In genomic region chr3:71504250-71505036, GRCh38 we compare ENCODE assay signal across 11 cellular contexts.
A peak's percentile ranks its signal among the peaks of the same experiment; 100 is the strongest.
DNase-seq lines count a peak whose midpoint lies in the region; ATAC-seq and TF ChIP-seq lines count a peak whose summit lies in the region.
"Had no signal": no experiment of that assay in that cellular context is flagged by ENCODE, and none has a peak within 500 bp of the region (broad histone marks: within the 10 kb centered on the region; RNA-seq: fewer than 3 reads in every experiment).

No MANE protein-coding gene starts in this region.

- no peak overlapping the region for H3K4me3 Mint-ChIP-seq in activated T-cell treated with anti-CD3 and anti-CD28 coated beads, Interleukin-2, amount 50 U/mL, for 24 hours

- H3K9me2 ChIP-seq in hepatocyte (replicated peaks; ENCODE audit: insufficient read depth): no peaks in the 10 kb centered on the region

- H3K27me3 Mint-ChIP-seq in activated T-cell treated with anti-CD3 and anti-CD28 coated beads, Interleukin-2, amount 50 U/mL, for 24 hours: no peaks in the 10 kb centered on the region

- no peak for TF ChIP-seq POLR2A in uterus (IDR thresholded peaks at IDR 0.05)

- H3K4me1 ChIP-seq in right cardiac atrium (ENCODE audit: control insufficient read depth, insufficient read depth, low read length): peaks cover 8% of the 10 kb centered on the region
- H3K4me1 ChIP-seq in right atrium auricular region: peaks cover 0 to 7% of the 10 kb centered on the region in 2 donors
- no peaks in the 10 kb centered on the region for H3K4me1 ChIP-seq in hepatocyte (ENCODE audit: insufficient read depth)
- no peaks in the 10 kb centered on the region for H3K4me1 ChIP-seq in upper lobe of right lung
- no peaks in the 10 kb centered on the region for H3K4me1 ChIP-seq in uterus

- H4K20me1 ChIP-seq in hepatocyte (ENCODE audit: insufficient read depth, poor library complexity, severe bottlenecking): no peaks in the 10 kb centered on the region

- peaks cover 6% of the 10 kb centered on the region for H3K9me3 Mint-ChIP-seq in activated T-cell treated with anti-CD3 and anti-CD28 coated beads, Interleukin-2, amount 50 U/mL, for 24 hours

- 66% methylated on average over 15 of the region's 15 CpGs for WGBS in right cardiac atrium
- WGBS in hepatocyte (ENCODE audit: low lambda C conversion rate, missing lambda C conversion rate): 87% methylated on average over 15 of the region's 15 CpGs

- H3K4me1 Mint-ChIP-seq in activated T-cell treated with anti-CD3 and anti-CD28 coated beads, Interleukin-2, amount 50 U/mL, for 24 hours (ENCODE audit: low read depth): peaks cover 61% of the 10 kb centered on the region

- peak overlapping the region; percentile 82 for H3K27ac Mint-ChIP-seq in activated T-cell treated with anti-CD3 and anti-CD28 coated beads, Interleukin-2, amount 50 U/mL, for 24 hours

- no peaks in the 10 kb centered on the region for H3K36me3 ChIP-seq in right atrium auricular region
- H3K36me3 ChIP-seq in hepatocyte (replicated peaks; ENCODE audit: insufficient read depth, low read depth): no peaks in the 10 kb centered on the region
- H3K36me3 ChIP-seq in upper lobe of right lung: no peaks in the 10 kb centered on the region
- no peaks in the 10 kb centered on the region for H3K36me3 ChIP-seq in uterus
- H3K36me3 ChIP-seq: HAP-1 had no signal

- no peak overlapping the region for H2AFZ ChIP-seq in hepatocyte

- intact Hi-C loops in right cardiac atrium (cut with DNase I) (no loop called here), upper lobe of right lung (cut with DNase I) (no loop called here), uterus (cut with DNase I; ENCODE audit: low total_unique reads) (no loop called here)

- H3K27ac ChIP-seq in right cardiac atrium (ENCODE audit: low read length): no peak overlapping the region
- no peak overlapping the region for H3K27ac ChIP-seq in right atrium auricular region
- peak overlapping the region; percentile 7 for H3K27ac ChIP-seq in hepatocyte
- no peak overlapping the region for H3K27ac ChIP-seq in upper lobe of right lung
- no peak overlapping the region for H3K27ac ChIP-seq in uterus

- DNase-seq in right cardiac atrium (no peak), right atrium auricular region (ENCODE audit: low spot score) (no peak), hepatocyte (ENCODE audit: low spot score) (no peak), upper lobe of right lung (no peak), GDM1 (lab: John Stamatoyannopoulos, UW) (no peak), uterus (no peak)
- no peak for DNase-seq in activated T-cell treated with anti-CD3 and anti-CD28 coated beads, Interleukin-2, amount 50 U/mL, for 24 hours
- DNase-seq: activated gamma-delta T cell treated with Interleukin-2 at 50 U/mL for 16 hours, NCI-H526 treated with DMSO at 0.1 percent for 48 hours had no signal

- TF ChIP-seq CTCF in right atrium auricular region (IDR thresholded peaks at IDR 0.05) (no peak), hepatocyte (IDR thresholded peaks at IDR 0.05; ENCODE audit: poor library complexity) (no peak), upper lobe of right lung (IDR thresholded peaks at IDR 0.05) (no peak), uterus (IDR thresholded peaks at IDR 0.05) (no peak)

- peaks cover 12% of the 10 kb centered on the region for H3K36me3 Mint-ChIP-seq in activated T-cell treated with anti-CD3 and anti-CD28 coated beads, Interleukin-2, amount 50 U/mL, for 24 hours (ENCODE audit: low read depth)

- peaks cover 38% of the 10 kb centered on the region for H3K79me2 ChIP-seq in hepatocyte

- H3K27me3 ChIP-seq in right cardiac atrium (ENCODE audit: control insufficient read depth, insufficient read depth) (no peaks in the 10 kb centered on the region), right atrium auricular region (no peaks in the 10 kb centered on the region), hepatocyte (no peaks in the 10 kb centered on the region), upper lobe of right lung (no peaks in the 10 kb centered on the region), uterus (no peaks in the 10 kb centered on the region)

- H3K9me3 ChIP-seq in right cardiac atrium (ENCODE audit: control insufficient read depth, low read length) (no peaks in the 10 kb centered on the region), right atrium auricular region (no peaks in the 10 kb centered on the region), hepatocyte (ENCODE audit: low read depth) (no peaks in the 10 kb centered on the region), upper lobe of right lung (no peaks in the 10 kb centered on the region), uterus (no peaks in the 10 kb centered on the region)
- H3K9me3 ChIP-seq: HAP-1 had no signal

- no peak overlapping the region for H3K4me3 ChIP-seq in right cardiac atrium (ENCODE audit: low read length)
- H3K4me3 ChIP-seq in right atrium auricular region: no peak overlapping the region
- H3K4me3 ChIP-seq in hepatocyte: no peak overlapping the region
- no peak overlapping the region for H3K4me3 ChIP-seq in upper lobe of right lung
- no peak overlapping the region for H3K4me3 ChIP-seq in uterus
- H3K4me3 ChIP-seq: HAP-1 had no signal

- peak; percentile 48 to 71 for ATAC-seq in right cardiac atrium
- peak; percentile 28 for ATAC-seq in upper lobe of right lung
- no peak for ATAC-seq in GM19397 (IDR thresholded peaks at IDR 0.05; ENCODE audit: unreplicated experiment)

- no peak overlapping the region for H3K4me2 ChIP-seq in hepatocyte
